ENCODE assay signal across 26 cellular contexts in the genomic region with DNA sequence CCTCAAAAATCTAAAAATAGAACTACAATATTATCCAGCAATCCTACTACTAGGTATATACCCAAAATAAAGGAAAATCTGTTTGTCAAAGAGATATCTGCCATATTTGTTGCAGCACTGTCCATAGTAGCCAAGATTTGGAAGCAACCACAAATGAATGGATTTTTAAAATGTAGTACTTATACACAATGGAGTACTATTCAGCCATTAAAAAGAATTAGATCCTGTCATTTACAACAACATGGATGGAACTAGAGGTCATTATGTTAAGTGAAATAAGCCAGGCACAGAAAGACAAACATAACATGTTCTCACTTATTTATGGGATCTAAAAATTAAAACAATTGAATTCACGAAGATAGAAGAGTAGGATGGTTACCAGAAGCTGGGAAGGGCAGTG.
"Had no signal": no experiment of that assay in that cellular context is flagged by ENCODE, and none has a peak within 500 bp of the region (broad histone marks: within the 10 kb centered on the region; RNA-seq: fewer than 3 reads in every experiment).

No MANE protein-coding gene starts in this region.

- H3K4me2 ChIP-seq: neural progenitor cell had no signal

- H3K9ac ChIP-seq: neural progenitor cell, parathyroid adenoma had no signal

- H3K9me3 ChIP-seq: ovary, psoas muscle, right lobe of liver, sigmoid colon, stomach, thoracic aorta, thyroid gland, upper lobe of left lung, vagina had no signal

- ATAC-seq: natural killer cell; psoas muscle; right cardiac atrium; right lobe of liver; stimulated activated effector memory CD8-positive, alpha-beta T cell treated with anti-CD3 and anti-CD28 coated beads, Interleukin-12 subunit alpha, Interleukin-12 subunit beta, amount 100 ng/mL, for 72 hours; stimulated activated naive B cell treated with anti-CD40 and anti-IgM and Interleukin-4, amounts not matched to agents 10 μg/mL and 1 μg/mL and 100 μg/mL, for 72 hours had no signal

- FAIRE-seq: small intestine, urothelium cell line had no signal

- H3K27ac ChIP-seq: neural progenitor cell, ovary, parathyroid adenoma, psoas muscle, right lobe of liver, sigmoid colon, stomach, thoracic aorta, thyroid gland, tibial nerve, upper lobe of left lung, vagina had no signal

- H2AFZ ChIP-seq: neural progenitor cell, parathyroid adenoma had no signal

- H3K27me3 ChIP-seq: neural progenitor cell, ovary, right lobe of liver, sigmoid colon, stomach, thyroid gland, tibial nerve, upper lobe of left lung, vagina had no signal

- H3K36me3 ChIP-seq: neural progenitor cell, ovary, right lobe of liver, sigmoid colon, stomach, thoracic aorta, thyroid gland, tibial nerve, upper lobe of left lung, vagina had no signal

- H3K4me3 ChIP-seq: neural progenitor cell, ovary, psoas muscle, right lobe of liver, sigmoid colon, stomach, thoracic aorta, thyroid gland, tibial nerve, upper lobe of left lung, vagina had no signal

- DNase-seq: natural killer cell; occipital lobe; ovary; posterior cingulate gyrus; psoas muscle; right cardiac atrium; right lobe of liver; sigmoid colon; small intestine; stimulated activated CD4-positive, alpha-beta T cell treated with anti-CD3 and anti-CD28 coated beads, Interleukin-15, amount 100 ng/mL, for 24 hours; stimulated activated CD4-positive, alpha-beta T cell treated with anti-CD3 and anti-CD28 coated beads, Interleukin-2, amount 100 ng/mL, for 24 hours; stimulated activated CD4-positive, alpha-beta T cell treated with anti-CD3 and anti-CD28 coated beads, Interleukin-2, amount 100 ng/mL, for 48 hours; stimulated activated CD4-positive, alpha-beta T cell treated with anti-CD3 and anti-CD28 coated beads, Interleukin-4, amount 100 ng/mL, for 24 hours; stimulated activated naive B cell treated with anti-CD40 and anti-IgM and Interleukin-4, amounts not matched to agents 10 μg/mL and 1 μg/mL and 100 μg/mL, for 72 hours; stimulated activated naive CD4-positive, alpha-beta T cell treated with Interleukin-2 at 50 U/mL for 16 hours; stomach; thyroid gland; trophoblast cell; upper lobe of left lung had no signal

- H3K79me2 ChIP-seq: parathyroid adenoma had no signal

- H3K4me1 ChIP-seq: parathyroid adenoma, psoas muscle, sigmoid colon, stomach, thyroid gland, tibial nerve, upper lobe of left lung, vagina had no signal
